ENCODE assay signal across 1 cellular context in genomic region chr19:29811125-29812079, GRCh38.
A peak's percentile ranks its signal among the peaks of the same experiment; 100 is the strongest.
TF ChIP-seq lines count a peak whose summit lies in the region.

CCNE1 (plus strand) TSS chr19:29811991; CDS start chr19:29812556, 565 bp downstream.

TF ChIP-seq in HEK293, 187 proteins besides CTCF, POLR2A, EP300 and RAD21 (continued from another document and continues in another):
- no peak for TF ChIP-seq GFI1B (tag by site-specific recombination; IDR thresholded peaks at IDR 0.05)
- TF ChIP-seq KLF10 (tag by site-specific recombination; IDR thresholded peaks at IDR 0.05), result peak; percentile 81
- 0 out of 2 replicates have a peak, but pooled peaks have one; percentile 66 for TF ChIP-seq ZNF354C (tag by site-specific recombination; IDR thresholded peaks at IDR 0.05; ENCODE audit: borderline replicate concordance, low read depth)
- TF ChIP-seq, protein P1, sequence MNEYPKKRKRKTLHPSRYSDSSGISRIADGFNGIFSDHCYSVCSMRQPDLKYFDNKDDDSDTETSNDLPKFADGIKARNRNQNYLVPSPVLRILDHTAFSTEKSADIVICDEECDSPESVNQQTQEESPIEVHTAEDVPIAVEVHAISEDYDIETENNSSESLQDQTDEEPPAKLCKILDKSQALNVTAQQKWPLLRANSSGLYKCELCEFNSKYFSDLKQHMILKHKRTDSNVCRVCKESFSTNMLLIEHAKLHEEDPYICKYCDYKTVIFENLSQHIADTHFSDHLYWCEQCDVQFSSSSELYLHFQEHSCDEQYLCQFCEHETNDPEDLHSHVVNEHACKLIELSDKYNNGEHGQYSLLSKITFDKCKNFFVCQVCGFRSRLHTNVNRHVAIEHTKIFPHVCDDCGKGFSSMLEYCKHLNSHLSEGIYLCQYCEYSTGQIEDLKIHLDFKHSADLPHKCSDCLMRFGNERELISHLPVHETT (tag by site-specific recombination; IDR thresholded peaks at IDR 0.05), result peak; percentile 31; the same call in 1 of the 2 replicates
- no peak for TF ChIP-seq ZNF701 (tag by site-specific recombination; IDR thresholded peaks at IDR 0.05)
- peak; percentile 95 for TF ChIP-seq PATZ1 (tag by site-specific recombination; IDR thresholded peaks at IDR 0.05)
- TF ChIP-seq, protein P2, sequence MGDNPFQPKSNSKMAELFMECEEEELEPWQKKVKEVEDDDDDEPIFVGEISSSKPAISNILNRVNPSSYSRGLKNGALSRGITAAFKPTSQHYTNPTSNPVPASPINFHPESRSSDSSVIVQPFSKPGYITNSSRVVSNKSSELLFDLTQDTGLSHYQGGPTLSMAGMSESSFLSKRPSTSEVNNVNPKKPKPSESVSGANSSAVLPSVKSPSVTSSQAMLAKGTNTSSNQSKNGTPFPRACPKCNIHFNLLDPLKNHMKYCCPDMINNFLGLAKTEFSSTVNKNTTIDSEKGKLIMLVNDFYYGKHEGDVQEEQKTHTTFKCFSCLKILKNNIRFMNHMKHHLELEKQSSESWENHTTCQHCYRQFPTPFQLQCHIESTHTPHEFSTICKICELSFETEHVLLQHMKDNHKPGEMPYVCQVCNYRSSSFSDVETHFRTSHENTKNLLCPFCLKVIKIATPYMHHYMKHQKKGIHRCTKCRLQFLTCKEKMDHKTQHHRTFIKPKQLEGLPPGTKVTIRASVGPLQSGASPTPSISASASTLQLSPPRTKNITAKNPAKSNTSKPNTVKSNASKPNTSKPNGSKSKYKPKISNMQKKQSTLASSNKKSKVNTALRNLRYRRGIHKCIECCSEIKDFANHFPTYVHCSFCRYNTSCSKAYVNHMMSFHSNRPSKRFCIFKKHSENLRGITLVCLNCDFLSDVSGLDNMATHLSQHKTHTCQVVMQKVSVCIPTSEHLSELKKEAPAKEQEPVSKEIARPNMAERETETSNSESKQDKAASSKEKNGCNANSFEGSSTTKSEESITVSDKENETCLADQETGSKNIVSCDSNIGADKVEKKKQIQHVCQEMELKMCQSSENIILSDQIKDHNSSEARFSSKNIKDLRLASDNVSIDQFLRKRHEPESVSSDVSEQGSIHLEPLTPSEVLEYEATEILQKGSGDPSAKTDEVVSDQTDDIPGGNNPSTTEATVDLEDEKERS (tag by site-specific recombination; IDR thresholded peaks at IDR 0.05), result no peak
- peak; percentile 69 for TF ChIP-seq ZBTB17 (tag by site-specific recombination; IDR thresholded peaks at IDR 0.05)
- peak; percentile 83 for TF ChIP-seq ZNF398 (tag by site-specific recombination; IDR thresholded peaks at IDR 0.05)
- no peak for TF ChIP-seq ZNF530 (tag by site-specific recombination; IDR thresholded peaks at IDR 0.05; ENCODE audit: low read depth)
- TF ChIP-seq ZNF239 (tag by site-specific recombination; IDR thresholded peaks at IDR 0.05), result no peak
- TF ChIP-seq ZNF514 (tag by site-specific recombination; IDR thresholded peaks at IDR 0.05), result no peak
- no peak for TF ChIP-seq ZNF626 (tag by site-specific recombination; IDR thresholded peaks at IDR 0.05)
- no peak for TF ChIP-seq ZNF791 (tag by site-specific recombination; IDR thresholded peaks at IDR 0.05)
- TF ChIP-seq PRDM10 (tag by site-specific recombination; IDR thresholded peaks at IDR 0.05), result peak; percentile 88
- TF ChIP-seq HIC1 (tag by site-specific recombination; IDR thresholded peaks at IDR 0.05), result peak; percentile 66; the same call in 1 of the 2 replicates
- TF ChIP-seq, protein P3, sequence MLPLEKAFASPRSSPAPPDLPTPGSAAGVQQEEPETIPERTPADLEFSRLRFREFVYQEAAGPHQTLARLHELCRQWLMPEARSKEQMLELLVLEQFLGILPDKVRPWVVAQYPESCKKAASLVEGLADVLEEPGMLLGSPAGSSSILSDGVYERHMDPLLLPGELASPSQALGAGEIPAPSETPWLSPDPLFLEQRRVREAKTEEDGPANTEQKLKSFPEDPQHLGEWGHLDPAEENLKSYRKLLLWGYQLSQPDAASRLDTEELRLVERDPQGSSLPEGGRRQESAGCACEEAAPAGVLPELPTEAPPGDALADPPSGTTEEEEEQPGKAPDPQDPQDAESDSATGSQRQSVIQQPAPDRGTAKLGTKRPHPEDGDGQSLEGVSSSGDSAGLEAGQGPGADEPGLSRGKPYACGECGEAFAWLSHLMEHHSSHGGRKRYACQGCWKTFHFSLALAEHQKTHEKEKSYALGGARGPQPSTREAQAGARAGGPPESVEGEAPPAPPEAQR (tag by site-specific recombination; IDR thresholded peaks at IDR 0.05), result 0 out of 2 replicates have a peak, but pooled peaks have one; percentile 35
- peak; percentile 74; the same call in 1 of the 2 replicates for TF ChIP-seq ZNF580 (tag by site-specific recombination; IDR thresholded peaks at IDR 0.05)
- peak; percentile 78 for TF ChIP-seq SP2 (tag by site-specific recombination; IDR thresholded peaks at IDR 0.05)
- peak; percentile 98 for TF ChIP-seq ZNF335 (tag by site-specific recombination; conservative IDR thresholded peaks at IDR 0.05)
- TF ChIP-seq ZNF16 (tag by site-specific recombination; IDR thresholded peaks at IDR 0.05; ENCODE audit: low read depth), result no peak
- 0 out of 2 replicates have a peak, but pooled peaks have one; percentile 35 for TF ChIP-seq ZSCAN4 (tag by site-specific recombination; IDR thresholded peaks at IDR 0.05)
- no peak for TF ChIP-seq ZNF555 (tag by site-specific recombination; conservative IDR thresholded peaks at IDR 0.05)
- TF ChIP-seq OSR2 (tag by site-specific recombination; IDR thresholded peaks at IDR 0.05), result no peak; the same call in 1 of the 2 replicates
- TF ChIP-seq ZEB2 (tag by site-specific recombination; IDR thresholded peaks at IDR 0.05), result peak; percentile 90
- TF ChIP-seq ZNF148 (tag by site-specific recombination; IDR thresholded peaks at IDR 0.05; ENCODE audit: borderline replicate concordance), result no peak
- TF ChIP-seq SETDB1 (IDR thresholded peaks at IDR 0.05; ENCODE audit: insufficient read length, low read length), result no peak
- TF ChIP-seq HOXD13 (CRISPR knock-in tag; IDR thresholded peaks at IDR 0.05; ENCODE audit: borderline replicate concordance), result no peak
- TF ChIP-seq ZNF629 (tag by site-specific recombination; IDR thresholded peaks at IDR 0.05), result peak; percentile 68
- TF ChIP-seq ZNF571 (tag by site-specific recombination; IDR thresholded peaks at IDR 0.05), result no peak
